Comparison of ENCODE assay signal across 28 cellular contexts in genomic region chr12:54682674-54683073, GRCh38. TPM values are rescaled to one million over a fixed set of nuclear protein-coding genes. Genes with fewer than 3 reads are reported as not detected.
"Had no signal": no experiment of that assay in that cellular context is flagged by ENCODE, and none has a peak within 500 bp of the region (broad histone marks: within the 10 kb centered on the region; RNA-seq: fewer than 3 reads in every experiment).

No MANE protein-coding gene starts in this region.

- H3K27ac ChIP-seq: dorsolateral prefrontal cortex, gastrocnemius medialis, heart right ventricle, ovary, right atrium auricular region, stomach, thoracic aorta, transverse colon had no signal

- ATAC-seq: esophagus mucosa; gastrocnemius medialis; heart right ventricle; left cardiac atrium; naive thymus-derived CD8-positive, alpha-beta T cell had no signal

- DNase-seq: cortex of kidney; dorsolateral prefrontal cortex; effector CD8-positive, alpha-beta T cell; gastrocnemius medialis; heart right ventricle; hypothalamus; kidney; left cardiac atrium; naive thymus-derived CD8-positive, alpha-beta T cell; nucleus accumbens; ovary; small intestine; stimulated activated CD4-positive, alpha-beta T cell treated with anti-CD3 and anti-CD28 coated beads, Interleukin-12 subunit alpha, Interleukin-12 subunit beta, amount 100 ng/mL, for 4 hours; stimulated activated naive CD4-positive, alpha-beta T cell; stomach; substantia nigra; transverse colon had no signal

- H3K27me3 ChIP-seq: ovary, right atrium auricular region, transverse colon had no signal

- H3K9me3 ChIP-seq: gastrocnemius medialis, heart right ventricle, ovary, right atrium auricular region, thoracic aorta, transverse colon had no signal

- H3K36me3 ChIP-seq: gastrocnemius medialis, heart right ventricle, ovary, right atrium auricular region, stomach, thoracic aorta, transverse colon had no signal

- H3K27ac Mint-ChIP-seq: naive thymus-derived CD8-positive, alpha-beta T cell had no signal

- H3K4me3 ChIP-seq: dorsolateral prefrontal cortex, gastrocnemius medialis, heart right ventricle, ovary, right atrium auricular region, stomach, thoracic aorta, transverse colon had no signal

- H3K4me3 Mint-ChIP-seq: naive thymus-derived CD8-positive, alpha-beta T cell; neural crest cell had no signal

- H3K4me1 ChIP-seq: gastrocnemius medialis, heart right ventricle, right atrium auricular region, transverse colon had no signal

RNA-seq across cellular contexts. Expression of gene DCD, which starts 34.5 kb away (rescaled TPM):
- total RNA-seq: dorsolateral prefrontal cortex; esophagus mucosa; fibroblast of villous mesenchyme; gastrocnemius medialis; heart right ventricle; kidney; left cardiac atrium; liver; lung microvascular endothelial cell; mesenteric fat pad; mononuclear cell; naive thymus-derived CD8-positive, alpha-beta T cell; neural crest cell; ovary; posterior vena cava; right atrium auricular region; stomach; transverse colon; ureter had no signal
- polyA plus RNA-seq: heart right ventricle; liver; naive thymus-derived CD8-positive, alpha-beta T cell; ovary; small intestine; stomach had no signal

RNA-seq across cellular contexts. Expression of gene LACRT, which starts 48.0 kb away (rescaled TPM):
- total RNA-seq: dorsolateral prefrontal cortex; esophagus mucosa; fibroblast of villous mesenchyme; gastrocnemius medialis; heart right ventricle; kidney; left cardiac atrium; liver; lung microvascular endothelial cell; mesenteric fat pad; mononuclear cell; naive thymus-derived CD8-positive, alpha-beta T cell; neural crest cell; ovary; posterior vena cava; right atrium auricular region; stomach; thoracic aorta; transverse colon; ureter had no signal
- polyA plus RNA-seq: heart right ventricle; liver; naive thymus-derived CD8-positive, alpha-beta T cell; ovary; small intestine; stomach had no signal
